In genomic region chr10:76302936-76303656, GRCh38 we compare ENCODE assay signal across 1 cellular context.
TF ChIP-seq lines count a peak whose summit lies in the region.

No MANE protein-coding gene starts in this region.

TF ChIP-seq in IMR-90, 13 proteins besides CTCF, POLR2A, EP300 and RAD21:
- TF ChIP-seq SMC3 (IDR thresholded peaks at IDR 0.05; ENCODE audit: low read depth, low read length) (no peak), CHD1 (IDR thresholded peaks at IDR 0.05; ENCODE audit: low read depth, low read length) (no peak), MXI1 (IDR thresholded peaks at IDR 0.05; ENCODE audit: borderline replicate concordance, low read depth, low read length) (no peak), RFX5 (IDR thresholded peaks at IDR 0.05; ENCODE audit: low read depth, low read length) (no peak), RCOR1 (IDR thresholded peaks at IDR 0.05; ENCODE audit: insufficient replicate concordance, low read length) (no peak), MAZ (IDR thresholded peaks at IDR 0.05; ENCODE audit: borderline replicate concordance, low read depth, low read length) (no peak), MAFK (IDR thresholded peaks at IDR 0.05; ENCODE audit: low read depth, low read length) (no peak), CEBPB (IDR thresholded peaks at IDR 0.05; ENCODE audit: low read depth, low read length) (no peak), BHLHE40 (IDR thresholded peaks at IDR 0.05; ENCODE audit: low read depth, low read length) (no peak), FOS (IDR thresholded peaks at IDR 0.05; ENCODE audit: low read depth, low read length) (no peak), NFE2L2 (IDR thresholded peaks at IDR 0.05; ENCODE audit: low read depth, low read length) (no peak)
- TF ChIP-seq, protein P1, sequence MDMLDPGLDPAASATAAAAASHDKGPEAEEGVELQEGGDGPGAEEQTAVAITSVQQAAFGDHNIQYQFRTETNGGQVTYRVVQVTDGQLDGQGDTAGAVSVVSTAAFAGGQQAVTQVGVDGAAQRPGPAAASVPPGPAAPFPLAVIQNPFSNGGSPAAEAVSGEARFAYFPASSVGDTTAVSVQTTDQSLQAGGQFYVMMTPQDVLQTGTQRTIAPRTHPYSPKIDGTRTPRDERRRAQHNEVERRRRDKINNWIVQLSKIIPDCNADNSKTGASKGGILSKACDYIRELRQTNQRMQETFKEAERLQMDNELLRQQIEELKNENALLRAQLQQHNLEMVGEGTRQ (IDR thresholded peaks at IDR 0.05; ENCODE audit: low read depth, low read length) = no peak
- TF ChIP-seq, protein P2, sequence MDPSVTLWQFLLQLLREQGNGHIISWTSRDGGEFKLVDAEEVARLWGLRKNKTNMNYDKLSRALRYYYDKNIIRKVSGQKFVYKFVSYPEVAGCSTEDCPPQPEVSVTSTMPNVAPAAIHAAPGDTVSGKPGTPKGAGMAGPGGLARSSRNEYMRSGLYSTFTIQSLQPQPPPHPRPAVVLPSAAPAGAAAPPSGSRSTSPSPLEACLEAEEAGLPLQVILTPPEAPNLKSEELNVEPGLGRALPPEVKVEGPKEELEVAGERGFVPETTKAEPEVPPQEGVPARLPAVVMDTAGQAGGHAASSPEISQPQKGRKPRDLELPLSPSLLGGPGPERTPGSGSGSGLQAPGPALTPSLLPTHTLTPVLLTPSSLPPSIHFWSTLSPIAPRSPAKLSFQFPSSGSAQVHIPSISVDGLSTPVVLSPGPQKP (IDR thresholded peaks at IDR 0.05; ENCODE audit: borderline replicate concordance, low read depth, low read length) = no peak
